ENCODE assay signal across 17 cellular contexts in the genomic region with DNA sequence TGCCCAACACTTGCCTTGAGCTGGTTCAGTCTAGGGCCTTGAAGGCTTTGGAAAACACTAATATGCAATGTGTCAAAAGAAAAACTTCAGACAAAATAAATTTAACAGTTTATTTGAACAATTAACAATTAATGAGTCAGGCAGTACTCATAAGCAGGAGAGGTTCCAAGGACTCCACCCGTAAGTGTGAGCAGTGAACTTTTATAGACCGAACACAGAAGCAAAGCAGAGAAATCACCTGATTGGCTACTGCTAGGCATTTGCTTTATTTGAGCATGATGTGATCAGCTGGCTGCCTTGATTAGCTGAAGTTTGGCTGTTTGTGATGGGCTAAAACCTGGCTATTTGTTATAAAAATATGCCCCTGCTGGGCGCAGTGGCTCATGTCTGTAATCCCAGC. TPM values are rescaled to one million over a fixed set of nuclear protein-coding genes. Genes with fewer than 3 reads are reported as not detected.
DNase-seq lines count a peak whose midpoint lies in the region; ATAC-seq and TF ChIP-seq lines count a peak whose summit lies in the region.
"Had no signal": no experiment of that assay in that cellular context is flagged by ENCODE, and none has a peak within 500 bp of the region (broad histone marks: within the 10 kb centered on the region; RNA-seq: fewer than 3 reads in every experiment).

No MANE protein-coding gene starts in this region.

- no peak overlapping the region for H2AFZ ChIP-seq in GM23338

- no peaks in the 10 kb centered on the region for H3K27me3 ChIP-seq in RWPE2 (ENCODE audit: insufficient read depth, poor library complexity, severe bottlenecking)
- H3K27me3 ChIP-seq in GM23338 (ENCODE audit: insufficient read depth): no peaks in the 10 kb centered on the region
- H3K27me3 ChIP-seq: BLaER1 treated with 17β-estradiol and CSF1 and Interleukin-3, amounts not matched to agents 10 nM and 100 nM; right atrium auricular region had no signal

- H3K27ac Mint-ChIP-seq in GM23338: no peak overlapping the region
- H3K27ac Mint-ChIP-seq: nephron progenitor cell had no signal

- peaks cover 16% of the 10 kb centered on the region; the same call in 2 of the 3 replicates for H3K4me1 Mint-ChIP-seq in GM23338
- H3K4me1 Mint-ChIP-seq: nephron progenitor cell had no signal

- H3K4me3 ChIP-seq in RWPE2 (ENCODE audit: severe bottlenecking) (no peak overlapping the region), fibroblast of mammary gland (ENCODE audit: control insufficient read depth, low read depth, low read length) (no peak overlapping the region), GM23338 (no peak overlapping the region)
- H3K4me3 ChIP-seq: BLaER1 treated with 17β-estradiol and CSF1 and Interleukin-3, amounts not matched to agents 10 nM and 100 nM; right atrium auricular region; thoracic aorta had no signal

- H3K9me3 Mint-ChIP-seq in GM23338: no peaks in the 10 kb centered on the region

- H3K36me3 Mint-ChIP-seq in GM23338 (ENCODE audit: low read depth): no peaks in the 10 kb centered on the region

- H3K4me3 Mint-ChIP-seq in GM23338: no peak overlapping the region
- H3K4me3 Mint-ChIP-seq: nephron progenitor cell had no signal

- peak; percentile 81 for ATAC-seq in RWPE2 (ENCODE audit: low read depth)
- ATAC-seq in left ventricle myocardium superior: no peak
- ATAC-seq in GM23338: no peak

- no peaks in the 10 kb centered on the region for H3K9me2 ChIP-seq in GM23338 (ENCODE audit: insufficient read depth)

- H3K27ac ChIP-seq in RWPE2 (ENCODE audit: poor library complexity, severe bottlenecking) (peak overlapping the region; percentile 35), GM23338 (ENCODE audit: low read depth) (no peak overlapping the region)
- H3K27ac ChIP-seq: BLaER1 treated with 17β-estradiol and CSF1 and Interleukin-3, amounts not matched to agents 10 nM and 100 nM; right atrium auricular region; thoracic aorta had no signal

- no peaks in the 10 kb centered on the region for H4K20me1 ChIP-seq in GM23338 (replicated peaks; ENCODE audit: insufficient read depth)
- H4K20me1 ChIP-seq: BLaER1 treated with 17β-estradiol and CSF1 and Interleukin-3, amounts not matched to agents 10 nM and 100 nM had no signal

- H3K4me1 ChIP-seq in RWPE2 (ENCODE audit: insufficient read depth, poor library complexity, severe bottlenecking) (peaks cover 18% of the 10 kb centered on the region), GM23338 (ENCODE audit: insufficient read depth) (no peaks in the 10 kb centered on the region)

- DNase-seq in GM04504 (ENCODE audit: low read depth) (peak; percentile 20), RWPE2 (ENCODE audit: low spot score) (no peak), fibroblast of mammary gland (ENCODE audit: low read depth) (peak; percentile 76), renal cortical epithelial cell (ENCODE audit: low read depth) (peak; percentile 84), left ventricle myocardium superior (no peak), GM23338 (ENCODE audit: low spot score) (no peak), iPS-NIHi7 (ENCODE audit: extremely low spot score) (no peak)
- no peak for DNase-seq in stimulated activated naive CD4-positive, alpha-beta T cell treated with Interleukin-2 at 50 U/mL for 16 hours (lab: John Stamatoyannopoulos, UW)
- DNase-seq: amniotic stem cell, DMS53, mesendoderm, NCI-H187 treated with DMSO at 0.1 percent for 48 hours, NCI-H526 treated with DMSO at 0.1 percent for 48 hours, nephron progenitor cell had no signal

- peaks cover 9% of the 10 kb centered on the region for H3K27me3 Mint-ChIP-seq in GM23338 (ENCODE audit: insufficient read depth, low read depth, poor library complexity)

- H3K9me3 ChIP-seq in RWPE2 (ENCODE audit: severe bottlenecking): no peaks in the 10 kb centered on the region
- H3K9me3 ChIP-seq: BLaER1 treated with 17β-estradiol and CSF1 and Interleukin-3, amounts not matched to agents 10 nM and 100 nM; right atrium auricular region; thoracic aorta had no signal

- TF ChIP-seq CTCF in RWPE2 (IDR thresholded peaks at IDR 0.05; ENCODE audit: poor library complexity, severe bottlenecking): no peak
- TF ChIP-seq CTCF in fibroblast of mammary gland (conservative IDR thresholded peaks at IDR 0.05; ENCODE audit: control insufficient read depth, insufficient read depth, low read depth, low read length): no peak
- no peak for TF ChIP-seq CTCF in GM23338 (conservative IDR thresholded peaks at IDR 0.05; ENCODE audit: low read depth in 2 of 2)

- H3K36me3 ChIP-seq in RWPE2 (ENCODE audit: low read depth): no peaks in the 10 kb centered on the region
- no peaks in the 10 kb centered on the region; the same call in 1 of the 2 replicates for H3K36me3 ChIP-seq in GM23338 (ENCODE audit: insufficient read depth)
- H3K36me3 ChIP-seq: BLaER1 treated with 17β-estradiol and CSF1 and Interleukin-3, amounts not matched to agents 10 nM and 100 nM; right atrium auricular region; thoracic aorta had no signal

- no peaks in the 10 kb centered on the region for H3K79me2 ChIP-seq in GM23338 (replicated peaks; ENCODE audit: insufficient read depth)

- H3K4me2 ChIP-seq in GM23338: no peak overlapping the region

- no peaks in the 10 kb centered on the region for H3F3A ChIP-seq in GM23338 (replicated peaks; ENCODE audit: low read depth)

- intact Hi-C loops in left ventricle myocardium superior (cut with micrococcal nuclease): no loop called here

TF ChIP-seq in GM23338, 12 proteins besides CTCF, POLR2A, EP300 and RAD21 (continues in another document):
- TF ChIP-seq, protein P1, sequence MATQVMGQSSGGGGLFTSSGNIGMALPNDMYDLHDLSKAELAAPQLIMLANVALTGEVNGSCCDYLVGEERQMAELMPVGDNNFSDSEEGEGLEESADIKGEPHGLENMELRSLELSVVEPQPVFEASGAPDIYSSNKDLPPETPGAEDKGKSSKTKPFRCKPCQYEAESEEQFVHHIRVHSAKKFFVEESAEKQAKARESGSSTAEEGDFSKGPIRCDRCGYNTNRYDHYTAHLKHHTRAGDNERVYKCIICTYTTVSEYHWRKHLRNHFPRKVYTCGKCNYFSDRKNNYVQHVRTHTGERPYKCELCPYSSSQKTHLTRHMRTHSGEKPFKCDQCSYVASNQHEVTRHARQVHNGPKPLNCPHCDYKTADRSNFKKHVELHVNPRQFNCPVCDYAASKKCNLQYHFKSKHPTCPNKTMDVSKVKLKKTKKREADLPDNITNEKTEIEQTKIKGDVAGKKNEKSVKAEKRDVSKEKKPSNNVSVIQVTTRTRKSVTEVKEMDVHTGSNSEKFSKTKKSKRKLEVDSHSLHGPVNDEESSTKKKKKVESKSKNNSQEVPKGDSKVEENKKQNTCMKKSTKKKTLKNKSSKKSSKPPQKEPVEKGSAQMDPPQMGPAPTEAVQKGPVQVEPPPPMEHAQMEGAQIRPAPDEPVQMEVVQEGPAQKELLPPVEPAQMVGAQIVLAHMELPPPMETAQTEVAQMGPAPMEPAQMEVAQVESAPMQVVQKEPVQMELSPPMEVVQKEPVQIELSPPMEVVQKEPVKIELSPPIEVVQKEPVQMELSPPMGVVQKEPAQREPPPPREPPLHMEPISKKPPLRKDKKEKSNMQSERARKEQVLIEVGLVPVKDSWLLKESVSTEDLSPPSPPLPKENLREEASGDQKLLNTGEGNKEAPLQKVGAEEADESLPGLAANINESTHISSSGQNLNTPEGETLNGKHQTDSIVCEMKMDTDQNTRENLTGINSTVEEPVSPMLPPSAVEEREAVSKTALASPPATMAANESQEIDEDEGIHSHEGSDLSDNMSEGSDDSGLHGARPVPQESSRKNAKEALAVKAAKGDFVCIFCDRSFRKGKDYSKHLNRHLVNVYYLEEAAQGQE (IDR thresholded peaks at IDR 0.05; ENCODE audit: unreplicated experiment): no peak
- TF ChIP-seq POLR2AphosphoS5 (IDR thresholded peaks at IDR 0.05; ENCODE audit: low read depth): no peak

RNA-seq across cellular contexts. Expression of a gene that starts 49.5 kb away (rescaled TPM):
- total RNA-seq in renal cortical epithelial cell (12.3 and 22.8 TPM in 2 replicates), left ventricle myocardium superior (47.8 TPM)
- total RNA-seq in GM23338 (2014; rRNA removed; shearing (Covaris generic)): 36.9 and 39.5 TPM in 2 replicates
- polyA plus RNA-seq in GM23338 (2016; fragmentation: Nextera tagmentation; extraction: Ambion mirVana): 15.5 and 18.0 TPM in 2 replicates

RNA-seq across cellular contexts. Expression of a gene that starts 52.0 kb away (rescaled TPM):
- total RNA-seq in renal cortical epithelial cell (37.0 and 39.4 TPM in 2 replicates), left ventricle myocardium superior (37.4 TPM)
- total RNA-seq in GM23338 (2014; rRNA removed; shearing (Covaris generic)): 59.1 and 74.2 TPM in 2 replicates
- 27.6 and 34.8 TPM in 2 replicates for polyA plus RNA-seq in GM23338 (2016; fragmentation: Nextera tagmentation; extraction: Ambion mirVana)

Comparison
In these comparisons a context has a peak if more than half of its experiments do, and no peak if none do; other contexts are left out.
1. DNase-seq: peak in GM04504 (single experiment), fibroblast of mammary gland (single experiment) and renal cortical epithelial cell (single experiment); none in RWPE2 (single experiment), left ventricle myocardium superior (single experiment), GM23338 (single experiment), iPS-NIHi7 (single experiment) and stimulated activated naive CD4-positive, alpha-beta T cell treated with Interleukin-2 at 50 U/mL for 16 hours (single experiment).